In genomic region chr2:31244101-31244500, GRCh38 we compare ENCODE assay signal across 1 cellular context.
TF ChIP-seq lines count a peak whose summit lies in the region.

No MANE protein-coding gene starts in this region.

TF ChIP-seq in SK-N-SH treated with all-trans-retinoic acid at 6 μM for 48 hours, 23 proteins besides CTCF, POLR2A, EP300 and RAD21 (continued from another document):
- TF ChIP-seq GLIS3 (CRISPR knock-in tag; IDR thresholded peaks at IDR 0.05) (no peak), POU6F1 (CRISPR knock-in tag; IDR thresholded peaks at IDR 0.05; ENCODE audit: borderline replicate concordance, low read depth) (no peak)
